ENCODE assay signal across 9 cellular contexts in genomic region chrX:129769467-129770154, GRCh38. TPM values are rescaled to one million over a fixed set of nuclear protein-coding genes. Genes with fewer than 3 reads are reported as not detected.
DNase-seq lines count a peak whose midpoint lies in the region; ATAC-seq and TF ChIP-seq lines count a peak whose summit lies in the region.
"Had no signal": no experiment of that assay in that cellular context is flagged by ENCODE, and none has a peak within 500 bp of the region (broad histone marks: within the 10 kb centered on the region; RNA-seq: fewer than 3 reads in every experiment).

No MANE protein-coding gene starts in this region.

- H4K20me1 ChIP-seq in Loucy (ENCODE audit: insufficient read depth, low read length, poor library complexity, severe bottlenecking) = no peaks in the 10 kb centered on the region

- DNase-seq in Right ventricle myocardium inferior (ENCODE audit: missing footprints) (peak; percentile 37), right atrium auricular region (ENCODE audit: low spot score) (no peak), HAP-1 (ENCODE audit: low spot score in 2 of 2) (no peak), NCI-H526 (lab: John Stamatoyannopoulos, UW) (no peak), colonic mucosa (no peak)
- peak; percentile 84 for DNase-seq in activated effector memory CD4-positive, alpha-beta T cell treated with anti-CD3 and anti-CD28 coated beads, Interleukin-2, amount 50 U/mL, for 16 hours
- peak; percentile 49 for DNase-seq in stimulated activated CD8-positive, alpha-beta memory T cell treated with anti-CD3 and anti-CD28 coated beads, Interleukin-12 subunit alpha, Interleukin-12 subunit beta, amount 100 ng/mL, for 4 hours (ENCODE audit: low read depth)

- no peak overlapping the region for H3K4me3 ChIP-seq in right atrium auricular region
- H3K4me3 ChIP-seq in Loucy (ENCODE audit: low read length, poor library complexity, severe bottlenecking) = peak overlapping the region; percentile 61
- H3K4me3 ChIP-seq in HAP-1 = no peak overlapping the region
- H3K4me3 ChIP-seq in colonic mucosa = no peak overlapping the region
- H3K4me3 ChIP-seq: SK-N-MC had no signal

- H3F3A ChIP-seq in Loucy (ENCODE audit: low read depth) = peaks cover 6% of the 10 kb centered on the region; the same call in 1 of the 2 replicates

- H3K9me3 ChIP-seq in right atrium auricular region = no peaks in the 10 kb centered on the region
- H3K9me3 ChIP-seq in Loucy (ENCODE audit: insufficient read depth, low read depth, low read length) = no peaks in the 10 kb centered on the region
- no peaks in the 10 kb centered on the region for H3K9me3 ChIP-seq in HAP-1
- H3K9me3 ChIP-seq in colonic mucosa = no peaks in the 10 kb centered on the region

- H3K27me3 ChIP-seq in right atrium auricular region (no peaks in the 10 kb centered on the region), Loucy (ENCODE audit: insufficient read depth, low read length, poor library complexity, severe bottlenecking) (no peaks in the 10 kb centered on the region), HAP-1 (ENCODE audit: low read depth) (no peaks in the 10 kb centered on the region), colonic mucosa (no peaks in the 10 kb centered on the region)

- H3K9ac ChIP-seq in Loucy (ENCODE audit: low read depth, low read length, poor library complexity, severe bottlenecking) (peak overlapping the region; percentile 91), colonic mucosa (ENCODE audit: low read depth in 2 of 2, low read length in 2 of 2) (no peak overlapping the region)

- intact Hi-C loops in Right ventricle myocardium inferior (cut with DNase I) (no loop called here), colonic mucosa (cut with DNase I) (no loop called here)

- ATAC-seq in Right ventricle myocardium inferior = no peak

- no peaks in the 10 kb centered on the region for H3K36me3 ChIP-seq in right atrium auricular region
- no peaks in the 10 kb centered on the region for H3K36me3 ChIP-seq in Loucy (ENCODE audit: insufficient read depth, low read length)
- H3K36me3 ChIP-seq in HAP-1 (replicated peaks) = no peaks in the 10 kb centered on the region
- H3K36me3 ChIP-seq in colonic mucosa = no peaks in the 10 kb centered on the region

- no peak for TF ChIP-seq CTCF in right atrium auricular region (IDR thresholded peaks at IDR 0.05)
- no peak for TF ChIP-seq CTCF in Loucy (conservative IDR thresholded peaks at IDR 0.05; ENCODE audit: low read length)
- no peak for TF ChIP-seq CTCF in colonic mucosa (IDR thresholded peaks at IDR 0.05)

- no peaks in the 10 kb centered on the region for H3K4me1 ChIP-seq in right atrium auricular region
- peaks cover 76% of the 10 kb centered on the region for H3K4me1 ChIP-seq in Loucy (ENCODE audit: insufficient read depth, low read length, poor library complexity, severe bottlenecking)
- no peaks in the 10 kb centered on the region; the same call in 1 of the 2 replicates for H3K4me1 ChIP-seq in HAP-1
- no peaks in the 10 kb centered on the region for H3K4me1 ChIP-seq in colonic mucosa

- H3K79me2 ChIP-seq in Loucy (ENCODE audit: insufficient read depth, low read length) = peaks cover 19% of the 10 kb centered on the region; the same call in 1 of the 2 replicates

- H3K4me2 ChIP-seq in Loucy (ENCODE audit: low read depth, low read length, poor library complexity, severe bottlenecking) = peak overlapping the region; percentile 80

- H3K27ac ChIP-seq in right atrium auricular region (no peak overlapping the region), colonic mucosa (no peak overlapping the region)
- H3K27ac ChIP-seq: SK-N-MC had no signal

- in situ Hi-C loops in HAP-1 (cut with MboI; ENCODE audit: low sequenced_read_pairs) = no loop called here

- H2AFZ ChIP-seq in Loucy (ENCODE audit: low read length) = no peak overlapping the region

- no peaks in the 10 kb centered on the region for H3K9me2 ChIP-seq in Loucy (replicated peaks; ENCODE audit: low read depth, low read length)

RNA-seq across cellular contexts. Expression of gene SASH3, which starts 10.1 kb away (rescaled TPM):
- 2.5 TPM for total RNA-seq in Right ventricle myocardium inferior
- 1 to 10 TPM; 2.1 to 8.3 TPM for total RNA-seq in right atrium auricular region
- total RNA-seq in colonic mucosa = 1 to 10 TPM; 2.9 to 4.5 TPM

RNA-seq across cellular contexts. Expression of gene XPNPEP2, which starts 30.8 kb away (rescaled TPM):
- 0.68 TPM for total RNA-seq in Right ventricle myocardium inferior
- 1 to 10 TPM; 2.0 to 3.5 TPM for total RNA-seq in right atrium auricular region
- 10 to 100 TPM in 1 of 2 donors, 1 to 10 TPM in 1; 2.6 to 11.7 TPM for total RNA-seq in colonic mucosa

Comparison
In these comparisons a context has a peak if more than half of its experiments do, and no peak if none do; other contexts are left out.
1. DNase-seq: peak in Right ventricle myocardium inferior (single experiment), activated effector memory CD4-positive, alpha-beta T cell treated with anti-CD3 and anti-CD28 coated beads, Interleukin-2, amount 50 U/mL, for 16 hours (single experiment) and stimulated activated CD8-positive, alpha-beta memory T cell treated with anti-CD3 and anti-CD28 coated beads, Interleukin-12 subunit alpha, Interleukin-12 subunit beta, amount 100 ng/mL, for 4 hours (single experiment); none in right atrium auricular region (single experiment), HAP-1 (0 of 2), NCI-H526 (0 of 2) and colonic mucosa (single experiment).